ENCODE assay signal across 19 cellular contexts in genomic region chr16:12572316-12572985, GRCh38.
"Had no signal": no experiment of that assay in that cellular context is flagged by ENCODE, and none has a peak within 500 bp of the region (broad histone marks: within the 10 kb centered on the region; RNA-seq: fewer than 3 reads in every experiment).

No MANE protein-coding gene starts in this region.

- H3K27ac Mint-ChIP-seq: nephron; stimulated activated memory B cell treated with anti-CD40 and anti-IgM and Interleukin-4, amounts not matched to agents 10 μg/mL and 1 μg/mL and 100 μg/mL, for 72 hours had no signal

- H3K36me3 ChIP-seq: colonic mucosa, right atrium auricular region, transverse colon had no signal

- H3K4me3 Mint-ChIP-seq: endodermal cell; memory B cell; nephron; stimulated activated memory B cell treated with anti-CD40 and anti-IgM and Interleukin-4, amounts not matched to agents 10 μg/mL and 1 μg/mL and 100 μg/mL, for 72 hours had no signal

- H3K27ac ChIP-seq: colonic mucosa, foreskin keratinocyte, left lung, lower lobe of right lung, right atrium auricular region, stomach, thoracic aorta, transverse colon had no signal

- H3K27me3 Mint-ChIP-seq: memory B cell; stimulated activated memory B cell treated with anti-CD40 and anti-IgM and Interleukin-4, amounts not matched to agents 10 μg/mL and 1 μg/mL and 100 μg/mL, for 72 hours had no signal

- H3K4me1 Mint-ChIP-seq: nephron had no signal

- H3K27me3 ChIP-seq: colonic mucosa, foreskin keratinocyte, left lung, right atrium auricular region, stomach, transverse colon had no signal

- ATAC-seq: foreskin keratinocyte had no signal

- DNase-seq: cerebellar nuclear complex; dermis blood vessel endothelial cell; endodermal cell; erythroblast; foreskin keratinocyte; immature natural killer cell; left lung; lower lobe of right lung; stimulated activated CD4-positive, alpha-beta T cell treated with anti-CD3 and anti-CD28 coated beads, Interleukin-15, amount 100 ng/mL, for 24 hours; stimulated activated CD4-positive, alpha-beta T cell treated with anti-CD3 and anti-CD28 coated beads, Interleukin-1b, Interleukin-23, amount 100 ng/mL, for 48 hours; stimulated activated CD4-positive, alpha-beta T cell treated with anti-CD3 and anti-CD28 coated beads, Interleukin-4, amount 100 ng/mL, for 24 hours; stomach; transverse colon had no signal

- H3K9me3 ChIP-seq: colonic mucosa, left lung, lower lobe of right lung, right atrium auricular region, stomach, thoracic aorta, transverse colon had no signal

- H3K4me1 ChIP-seq: colonic mucosa, foreskin keratinocyte, left lung, lower lobe of right lung, right atrium auricular region, transverse colon had no signal

- H3K4me3 ChIP-seq: colonic mucosa, left lung, lower lobe of right lung, right atrium auricular region, stomach, thoracic aorta, transverse colon had no signal

- H3K9me3 Mint-ChIP-seq: endodermal cell; immature natural killer cell; memory B cell; nephron; stimulated activated memory B cell treated with anti-CD40 and anti-IgM and Interleukin-4, amounts not matched to agents 10 μg/mL and 1 μg/mL and 100 μg/mL, for 72 hours had no signal
